In the genomic region with DNA sequence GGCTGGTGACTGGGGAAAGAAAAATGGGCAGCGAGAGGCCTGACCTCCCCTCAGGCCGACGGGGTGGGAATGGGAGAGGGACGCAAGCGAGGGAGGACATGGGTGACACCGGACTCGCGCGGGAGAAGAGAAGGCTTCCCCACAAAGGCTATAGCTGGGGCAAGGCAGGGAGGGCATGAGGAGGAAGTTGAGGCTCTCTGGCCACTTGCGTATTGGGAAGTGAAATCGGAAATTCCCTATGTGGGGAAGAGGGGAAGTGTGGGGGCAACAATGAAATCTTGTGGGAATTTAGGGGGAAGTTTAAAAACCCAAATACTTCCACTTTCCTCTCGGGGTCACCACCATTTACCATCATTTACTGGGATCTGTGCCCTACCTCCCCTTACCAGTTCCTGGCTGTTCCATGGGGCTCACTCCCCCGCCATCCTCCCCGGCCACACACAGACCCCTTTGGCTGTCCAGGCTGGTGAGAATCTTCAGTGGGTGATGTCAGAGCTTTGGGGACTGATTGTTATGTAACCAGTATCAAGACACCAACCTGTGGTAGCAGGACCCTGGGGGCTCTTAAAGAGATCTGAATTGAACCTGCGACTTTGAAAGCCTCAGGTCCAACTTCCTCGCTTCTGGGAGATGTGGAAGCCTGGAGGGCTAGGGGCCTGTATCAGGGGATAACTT, we compare ENCODE assay signal across 1 cellular context.
TF ChIP-seq lines count a peak whose summit lies in the region.

No MANE protein-coding gene starts in this region.

TF ChIP-seq in SK-N-SH treated with all-trans-retinoic acid at 6 μM for 48 hours, 23 proteins besides CTCF, POLR2A, EP300 and RAD21 (continued from another document):
- TF ChIP-seq, protein P1, sequence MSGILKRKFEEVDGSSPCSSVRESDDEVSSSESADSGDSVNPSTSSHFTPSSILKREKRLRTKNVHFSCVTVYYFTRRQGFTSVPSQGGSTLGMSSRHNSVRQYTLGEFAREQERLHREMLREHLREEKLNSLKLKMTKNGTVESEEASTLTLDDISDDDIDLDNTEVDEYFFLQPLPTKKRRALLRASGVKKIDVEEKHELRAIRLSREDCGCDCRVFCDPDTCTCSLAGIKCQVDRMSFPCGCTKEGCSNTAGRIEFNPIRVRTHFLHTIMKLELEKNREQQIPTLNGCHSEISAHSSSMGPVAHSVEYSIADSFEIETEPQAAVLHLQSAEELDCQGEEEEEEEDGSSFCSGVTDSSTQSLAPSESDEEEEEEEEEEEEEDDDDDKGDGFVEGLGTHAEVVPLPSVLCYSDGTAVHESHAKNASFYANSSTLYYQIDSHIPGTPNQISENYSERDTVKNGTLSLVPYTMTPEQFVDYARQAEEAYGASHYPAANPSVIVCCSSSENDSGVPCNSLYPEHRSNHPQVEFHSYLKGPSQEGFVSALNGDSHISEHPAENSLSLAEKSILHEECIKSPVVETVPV (CRISPR knock-in tag; IDR thresholded peaks at IDR 0.05), result no peak
- no peak for TF ChIP-seq TOX (CRISPR knock-in tag; IDR thresholded peaks at IDR 0.05; ENCODE audit: borderline replicate concordance)
- TF ChIP-seq ZFP3 (CRISPR knock-in tag; IDR thresholded peaks at IDR 0.05), result no peak
- no peak for TF ChIP-seq OSR1 (CRISPR knock-in tag; IDR thresholded peaks at IDR 0.05)
- TF ChIP-seq CSDC2 (CRISPR knock-in tag; IDR thresholded peaks at IDR 0.05), result no peak
- no peak for TF ChIP-seq TCF4 (CRISPR knock-in tag; IDR thresholded peaks at IDR 0.05; ENCODE audit: borderline replicate concordance)
- TF ChIP-seq ZFP30 (CRISPR knock-in tag; IDR thresholded peaks at IDR 0.05), result no peak
- TF ChIP-seq ZC3H10 (CRISPR knock-in tag; IDR thresholded peaks at IDR 0.05), result no peak
- TF ChIP-seq PATZ1 (CRISPR knock-in tag; IDR thresholded peaks at IDR 0.05; ENCODE audit: borderline replicate concordance), result no peak
